16 cellular contexts compared by ENCODE assay signal in the genomic region with DNA sequence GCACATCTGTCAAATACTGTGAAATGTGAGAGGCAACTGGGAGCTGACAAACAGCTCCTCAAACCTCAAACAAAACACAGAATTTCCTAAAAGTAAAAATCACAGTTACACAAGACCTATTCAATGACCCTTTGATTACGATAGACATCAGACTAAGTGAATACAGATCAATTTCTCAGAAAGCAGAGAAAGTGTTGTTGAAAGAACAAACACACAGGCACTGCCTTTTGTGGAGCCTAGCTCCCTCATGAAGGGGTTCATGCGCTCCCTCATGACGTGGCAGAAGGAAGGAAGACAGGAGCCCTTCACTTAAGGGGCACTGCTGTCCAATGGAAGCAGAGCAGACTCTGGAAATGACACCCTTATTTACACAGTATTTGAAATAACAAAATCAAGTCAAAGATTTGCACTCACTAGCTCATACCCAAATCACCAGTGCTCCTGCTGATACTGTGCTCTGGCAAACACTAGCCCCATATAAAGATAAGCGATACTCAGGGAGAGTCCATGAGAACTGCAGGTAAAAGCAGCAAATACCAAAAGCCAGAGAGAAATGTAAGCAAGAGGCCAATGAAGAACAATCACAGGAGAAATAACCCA.
DNase-seq lines count a peak whose midpoint lies in the region; ATAC-seq and FAIRE-seq lines count a peak whose summit lies in the region.
"Had no signal": no experiment of that assay in that cellular context is flagged by ENCODE, and none has a peak within 500 bp of the region (broad histone marks: within the 10 kb centered on the region; RNA-seq: fewer than 3 reads in every experiment).

No MANE protein-coding gene starts in this region.

- peaks cover 48% of the 10 kb centered on the region for H3K4me1 Mint-ChIP-seq in activated naive CD8-positive, alpha-beta T cell treated with anti-CD3 and anti-CD28 coated beads for 36 hours
- peaks cover 43 to 60% (median 56%) of the 10 kb centered on the region in 4 donors for H3K4me1 Mint-ChIP-seq in naive thymus-derived CD8-positive, alpha-beta T cell

- FAIRE-seq in frontal cortex (lab: Jason Lieb, UNC) = no peak
- FAIRE-seq: A549 had no signal

- H3K4me3 Mint-ChIP-seq in activated naive CD8-positive, alpha-beta T cell treated with anti-CD3 and anti-CD28 coated beads for 36 hours = no peak overlapping the region
- peak overlapping the region in 7 of 10 donors; percentile 10 to 42 (median 27) for H3K4me3 Mint-ChIP-seq in naive thymus-derived CD8-positive, alpha-beta T cell
- H3K4me3 Mint-ChIP-seq: activated T-helper 1 cell treated with anti-CD3 and anti-CD28 coated beads, Interleukin-12 subunit alpha, Interleukin-12 subunit beta, Interleukin-2, Interleukin-4 antibody, amounts not matched to agents 30 ng/mL and 10 ng/mL and 1 ng/mL, durations not matched to agents 14 hours and 24 hours and 36 hours had no signal

- POLR2A ChIA-PET in naive thymus-derived CD8-positive, alpha-beta T cell (lab: Charles Lee) = no interaction called here

- peak overlapping the region; percentile 27 for H3K27ac Mint-ChIP-seq in activated naive CD8-positive, alpha-beta T cell treated with anti-CD3 and anti-CD28 coated beads for 36 hours
- peak overlapping the region; percentile 63 to 92 (median 78) for H3K27ac Mint-ChIP-seq in naive thymus-derived CD8-positive, alpha-beta T cell
- H3K27ac Mint-ChIP-seq: activated T-helper 1 cell treated with anti-CD3 and anti-CD28 coated beads, Interleukin-12 subunit alpha, Interleukin-12 subunit beta, Interleukin-2, Interleukin-4 antibody, amounts not matched to agents 30 ng/mL and 10 ng/mL and 1 ng/mL, durations not matched to agents 14 hours and 24 hours and 36 hours had no signal

- peaks cover 1% of the 10 kb centered on the region for H3K9me3 Mint-ChIP-seq in activated naive CD8-positive, alpha-beta T cell treated with anti-CD3 and anti-CD28 coated beads for 36 hours
- no peaks in the 10 kb centered on the region for H3K9me3 Mint-ChIP-seq in naive thymus-derived CD8-positive, alpha-beta T cell
- H3K9me3 Mint-ChIP-seq: activated T-helper 1 cell treated with anti-CD3 and anti-CD28 coated beads, Interleukin-12 subunit alpha, Interleukin-12 subunit beta, Interleukin-2, Interleukin-4 antibody, amounts not matched to agents 30 ng/mL and 10 ng/mL and 1 ng/mL, durations not matched to agents 14 hours and 24 hours and 36 hours had no signal

- ATAC-seq in naive thymus-derived CD8-positive, alpha-beta T cell = no peak
- ATAC-seq in GM21515 (IDR thresholded peaks at IDR 0.05; ENCODE audit: unreplicated experiment) = no peak
- ATAC-seq: A549 had no signal

- peak; percentile 27 for DNase-seq in SHP77 treated with DMSO at 0.1 percent for 48 hours (lab: John Stamatoyannopoulos, UW)
- DNase-seq in SHP77 (lab: John Stamatoyannopoulos, UW) = no peak
- peak; percentile 23 for DNase-seq in HuH-7 (ENCODE audit: low spot score)
- no peak for DNase-seq in activated naive CD8-positive, alpha-beta T cell treated with anti-CD3 and anti-CD28 coated beads for 36 hours
- DNase-seq in naive thymus-derived CD8-positive, alpha-beta T cell = no peak
- DNase-seq in frontal cortex (ENCODE audit: low spot score in 2 of 2) = no peak
- no peak for DNase-seq in HK-2 (ENCODE audit: unreplicated experiment)
- DNase-seq: activated CD4-positive, alpha-beta T cell treated with anti-CD3 and anti-CD28 coated beads for 1 hour; cortex of kidney; heart left ventricle; kidney; NCI-H2029; T-helper 2 cell had no signal

- H3K36me3 Mint-ChIP-seq in activated naive CD8-positive, alpha-beta T cell treated with anti-CD3 and anti-CD28 coated beads for 36 hours = peaks cover 32% of the 10 kb centered on the region
- H3K36me3 Mint-ChIP-seq in naive thymus-derived CD8-positive, alpha-beta T cell = peaks cover 0 to 32% (median 20%) of the 10 kb centered on the region in 3 donors

- H3K27me3 Mint-ChIP-seq in activated naive CD8-positive, alpha-beta T cell treated with anti-CD3 and anti-CD28 coated beads for 36 hours = no peaks in the 10 kb centered on the region
- no peaks in the 10 kb centered on the region for H3K27me3 Mint-ChIP-seq in naive thymus-derived CD8-positive, alpha-beta T cell

Comparison
In these comparisons a context has a peak if more than half of its experiments do, and no peak if none do; other contexts are left out.
1. DNase-seq: peak in SHP77 treated with DMSO at 0.1 percent for 48 hours (single experiment) and HuH-7 (single experiment); none in SHP77 (0 of 2), activated naive CD8-positive, alpha-beta T cell treated with anti-CD3 and anti-CD28 coated beads for 36 hours (single experiment), naive thymus-derived CD8-positive, alpha-beta T cell (0 of 10), frontal cortex (0 of 2) and HK-2 (single experiment).